Comparison of ENCODE assay signal across 22 cellular contexts in the genomic region with DNA sequence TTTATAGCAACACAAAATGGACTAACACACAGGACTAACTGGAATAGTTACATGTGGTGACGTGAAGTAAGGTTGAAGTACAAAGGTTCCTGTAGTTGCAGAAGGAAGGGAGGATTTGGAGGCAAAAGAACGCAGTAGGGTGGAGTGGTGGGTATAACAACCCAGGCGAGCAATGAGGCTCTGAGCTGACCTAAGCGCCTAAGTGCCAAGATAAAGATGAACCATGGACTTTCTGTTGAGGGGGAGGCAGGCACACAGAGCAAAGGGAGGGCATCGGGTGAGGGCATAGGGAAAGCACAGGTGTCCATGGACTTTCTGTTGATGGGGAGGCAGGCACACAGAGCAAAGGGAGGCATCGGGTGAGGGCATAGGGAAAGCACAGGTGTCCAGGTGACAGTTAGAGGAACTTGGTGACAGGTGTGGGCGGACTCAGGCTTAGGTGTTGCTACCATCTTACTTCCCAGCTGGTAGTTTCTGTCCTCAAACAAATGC. TPM values are rescaled to one million over a fixed set of nuclear protein-coding genes. Genes with fewer than 3 reads are reported as not detected.
DNase-seq lines count a peak whose midpoint lies in the region; ATAC-seq and TF ChIP-seq lines count a peak whose summit lies in the region.
"Had no signal": no experiment of that assay in that cellular context is flagged by ENCODE, and none has a peak within 500 bp of the region (broad histone marks: within the 10 kb centered on the region; RNA-seq: fewer than 3 reads in every experiment).

No MANE protein-coding gene starts in this region.

- DNase-seq in activated naive CD8-positive, alpha-beta T cell treated with anti-CD3 and anti-CD28 coated beads, Interleukin-2, amount 10 ng/mL, durations not matched to agents 7 days and 5 days: no peak
- no peak for DNase-seq in activated naive CD8-positive, alpha-beta T cell treated with anti-CD3 and anti-CD28 coated beads for 36 hours
- no peak for DNase-seq in naive thymus-derived CD8-positive, alpha-beta T cell
- no peak for DNase-seq in upper lobe of left lung
- DNase-seq in NCI-H1092 (lab: John Stamatoyannopoulos, UW): no peak
- DNase-seq in HT-29 (ENCODE audit: low spot score): no peak
- DNase-seq: activated CD4-positive, CD25-positive, alpha-beta regulatory T cell treated with anti-CD3 and anti-CD28 coated beads, Interleukin-2, amount 50 U/mL, for 72 hours; activated CD8-positive, alpha-beta T cell treated with anti-CD3 and anti-CD28 coated beads, Interleukin-2, amount 10 ng/mL, durations not matched to agents 7 days and 5 days; activated T-cell treated with anti-CD3 and anti-CD28 coated beads, Interleukin-2, amount 50 U/mL, for 24 hours; amniotic stem cell; SHP77 treated with DMSO at 0.1 percent for 48 hours; stimulated activated CD4-positive, alpha-beta T cell treated with anti-CD3 and anti-CD28 coated beads, Interleukin-4, amount 100 ng/mL, for 24 hours; stimulated activated naive CD8-positive, alpha-beta T cell treated with anti-CD3 and anti-CD28 coated beads, Interleukin-15, Interleukin-2, amounts not matched to agents 100 U/mL and 50 U/mL, for 24 hours; SW 1271 had no signal

- ATAC-seq in activated naive CD8-positive, alpha-beta T cell treated with anti-CD3 and anti-CD28 coated beads, Interleukin-2, amount 10 ng/mL, durations not matched to agents 7 days and 5 days (ENCODE audit: low read depth): no peak
- ATAC-seq in naive thymus-derived CD8-positive, alpha-beta T cell: no peak
- ATAC-seq in upper lobe of left lung (ENCODE audit: low FRiP score in 2 of 2) (no peak), HG02870 (IDR thresholded peaks at IDR 0.05; ENCODE audit: unreplicated experiment) (no peak)
- ATAC-seq: activated CD8-positive, alpha-beta T cell treated with anti-CD3 and anti-CD28 coated beads, Interleukin-2, amount 10 ng/mL, durations not matched to agents 7 days and 5 days; K562 had no signal

- H3K27me3 Mint-ChIP-seq in activated naive CD8-positive, alpha-beta T cell treated with anti-CD3 and anti-CD28 coated beads, Interleukin-2, amount 10 ng/mL, durations not matched to agents 7 days and 5 days: peaks cover 3% of the 10 kb centered on the region
- H3K27me3 Mint-ChIP-seq in activated naive CD8-positive, alpha-beta T cell treated with anti-CD3 and anti-CD28 coated beads for 36 hours: no peaks in the 10 kb centered on the region
- peaks cover 0 to 3% (median 0%) of the 10 kb centered on the region in 5 donors for H3K27me3 Mint-ChIP-seq in naive thymus-derived CD8-positive, alpha-beta T cell
- H3K27me3 Mint-ChIP-seq: activated T-cell treated with anti-CD3 and anti-CD28 coated beads, Interleukin-2, amount 50 U/mL, for 24 hours had no signal

- peak overlapping the region; percentile 78 for H3K27ac ChIP-seq in duodenal mucosa (ENCODE audit: low read depth, low read length)
- H3K27ac ChIP-seq in upper lobe of left lung: peak overlapping the region; percentile 54 to 96 (median 92)
- H3K27ac ChIP-seq: breast epithelium had no signal

- TF ChIP-seq EP300 in upper lobe of left lung (IDR thresholded peaks at IDR 0.05): no peak

- H3K4me3 ChIP-seq in duodenal mucosa (ENCODE audit: low read depth in 1 of 2, low read length in 2 of 2) (peak overlapping the region in 1 of 2 donors; percentile 6), upper lobe of left lung (no peak overlapping the region)
- H3K4me3 ChIP-seq: breast epithelium, K562, tibial nerve had no signal

- H3K27me3 ChIP-seq in duodenal mucosa (ENCODE audit: control insufficient read depth in 1 of 2, insufficient read depth in 2 of 2, low read length in 2 of 2) (no peaks in the 10 kb centered on the region), upper lobe of left lung (no peaks in the 10 kb centered on the region)
- H3K27me3 ChIP-seq: breast epithelium, tibial nerve had no signal

- H3K9me3 ChIP-seq in duodenal mucosa (ENCODE audit: control insufficient read depth in 1 of 2, low read length in 2 of 2) (no peaks in the 10 kb centered on the region), upper lobe of left lung (no peaks in the 10 kb centered on the region)
- H3K9me3 ChIP-seq: breast epithelium, tibial nerve had no signal

- peak overlapping the region; percentile 49 to 67 for H3K9ac ChIP-seq in duodenal mucosa (ENCODE audit: low read depth in 1 of 2, low read length in 2 of 2)

- 79 to 80% methylated on average over 7 of the region's 7 CpGs for WGBS in upper lobe of left lung, 2 donors

- H3K4me3 Mint-ChIP-seq in activated naive CD8-positive, alpha-beta T cell treated with anti-CD3 and anti-CD28 coated beads, Interleukin-2, amount 10 ng/mL, durations not matched to agents 7 days and 5 days: no peak overlapping the region
- H3K4me3 Mint-ChIP-seq in activated naive CD8-positive, alpha-beta T cell treated with anti-CD3 and anti-CD28 coated beads for 36 hours: no peak overlapping the region
- peak overlapping the region in 1 of 10 donors; percentile 42 for H3K4me3 Mint-ChIP-seq in naive thymus-derived CD8-positive, alpha-beta T cell
- H3K4me3 Mint-ChIP-seq: activated CD8-positive, alpha-beta T cell treated with anti-CD3 and anti-CD28 coated beads, Interleukin-2, amount 10 ng/mL, durations not matched to agents 7 days and 5 days; activated T-cell treated with anti-CD3 and anti-CD28 coated beads, Interleukin-2, amount 50 U/mL, for 24 hours had no signal

- peaks cover 25% of the 10 kb centered on the region for H3K4me1 Mint-ChIP-seq in activated naive CD8-positive, alpha-beta T cell treated with anti-CD3 and anti-CD28 coated beads, Interleukin-2, amount 10 ng/mL, durations not matched to agents 7 days and 5 days
- H3K4me1 Mint-ChIP-seq in activated naive CD8-positive, alpha-beta T cell treated with anti-CD3 and anti-CD28 coated beads for 36 hours: peaks cover 18% of the 10 kb centered on the region
- peaks cover 18 to 48% (median 34%) of the 10 kb centered on the region in 4 donors for H3K4me1 Mint-ChIP-seq in naive thymus-derived CD8-positive, alpha-beta T cell

- H3K4me1 ChIP-seq in duodenal mucosa (ENCODE audit: control insufficient read depth in 1 of 2, insufficient read depth in 2 of 2, low read length in 2 of 2) (peaks cover 38 to 41% of the 10 kb centered on the region in 2 donors), upper lobe of left lung (peaks cover 36 to 69% (median 52%) of the 10 kb centered on the region in 4 donors)

- no peaks in the 10 kb centered on the region for H3K36me3 Mint-ChIP-seq in activated naive CD8-positive, alpha-beta T cell treated with anti-CD3 and anti-CD28 coated beads, Interleukin-2, amount 10 ng/mL, durations not matched to agents 7 days and 5 days
- no peaks in the 10 kb centered on the region for H3K36me3 Mint-ChIP-seq in activated naive CD8-positive, alpha-beta T cell treated with anti-CD3 and anti-CD28 coated beads for 36 hours
- H3K36me3 Mint-ChIP-seq in naive thymus-derived CD8-positive, alpha-beta T cell: no peaks in the 10 kb centered on the region

- H3K36me3 ChIP-seq in duodenal mucosa (ENCODE audit: control insufficient read depth in 1 of 2, insufficient read depth in 2 of 2, low read length in 2 of 2) (no peaks in the 10 kb centered on the region), upper lobe of left lung (peaks cover under 1 to 11% (median 4%) of the 10 kb centered on the region in 4 donors)
- H3K36me3 ChIP-seq: breast epithelium, tibial nerve had no signal

- no peaks in the 10 kb centered on the region for H3K9me3 Mint-ChIP-seq in activated naive CD8-positive, alpha-beta T cell treated with anti-CD3 and anti-CD28 coated beads, Interleukin-2, amount 10 ng/mL, durations not matched to agents 7 days and 5 days
- no peaks in the 10 kb centered on the region for H3K9me3 Mint-ChIP-seq in activated naive CD8-positive, alpha-beta T cell treated with anti-CD3 and anti-CD28 coated beads for 36 hours
- H3K9me3 Mint-ChIP-seq in naive thymus-derived CD8-positive, alpha-beta T cell: no peaks in the 10 kb centered on the region
- H3K9me3 Mint-ChIP-seq: activated T-cell treated with anti-CD3 and anti-CD28 coated beads, Interleukin-2, amount 50 U/mL, for 24 hours had no signal

- peak overlapping the region; percentile 56 for H3K27ac Mint-ChIP-seq in activated naive CD8-positive, alpha-beta T cell treated with anti-CD3 and anti-CD28 coated beads, Interleukin-2, amount 10 ng/mL, durations not matched to agents 7 days and 5 days
- no peak overlapping the region for H3K27ac Mint-ChIP-seq in activated naive CD8-positive, alpha-beta T cell treated with anti-CD3 and anti-CD28 coated beads for 36 hours
- peak overlapping the region in 6 of 10 donors; percentile 6 to 78 (median 72) for H3K27ac Mint-ChIP-seq in naive thymus-derived CD8-positive, alpha-beta T cell
- H3K27ac Mint-ChIP-seq: activated CD8-positive, alpha-beta T cell treated with anti-CD3 and anti-CD28 coated beads, Interleukin-2, amount 10 ng/mL, durations not matched to agents 7 days and 5 days; activated T-cell treated with anti-CD3 and anti-CD28 coated beads, Interleukin-2, amount 50 U/mL, for 24 hours had no signal

- TF ChIP-seq POLR2A in upper lobe of left lung (IDR thresholded peaks at IDR 0.05): no peak

- POLR2A ChIA-PET in activated naive CD8-positive, alpha-beta T cell treated with anti-CD3 and anti-CD28 coated beads, Interleukin-2, amount 10 ng/mL, durations not matched to agents 7 days and 5 days (lab: Charles Lee): interaction anchor here (1.2 kb wide), 1 partner anchor 24 kb away, joined by 3 read pairs; no protein-coding TSS in a partner anchor
- POLR2A ChIA-PET in naive thymus-derived CD8-positive, alpha-beta T cell (lab: Charles Lee): interaction anchor here (15.2 kb wide), 1 partner anchor 24 kb away, joined by 358 read pairs; the partner anchor contains the start of gene TNFRSF1A

- no peak for TF ChIP-seq CTCF in upper lobe of left lung (IDR thresholded peaks at IDR 0.05)

RNA-seq across cellular contexts. Expression of gene SCNN1A, which starts 15.2 kb away (rescaled TPM):
- 1 to 10 TPM in 1 of 2 experiments, under 1 TPM in 1; 0.43 to 1.1 TPM for total RNA-seq in activated naive CD8-positive, alpha-beta T cell treated with anti-CD3 and anti-CD28 coated beads, Interleukin-2, amount 10 ng/mL, durations not matched to agents 7 days and 5 days
- total RNA-seq in activated naive CD8-positive, alpha-beta T cell treated with anti-CD3 and anti-CD28 coated beads for 36 hours: 1 to 10 TPM; 2.7 to 3.7 TPM
- 1 to 10 TPM; 4.0 to 4.7 TPM for total RNA-seq in naive thymus-derived CD8-positive, alpha-beta T cell
- under 1 TPM; 0.06 to 0.65 (median 0.23) TPM for polyA plus RNA-seq in naive thymus-derived CD8-positive, alpha-beta T cell
- 100 to 1,000 TPM; 153 to 594 (median 346) TPM for total RNA-seq in upper lobe of left lung
- total RNA-seq in HT-29 (2014; rRNA removed; shearing (Covaris generic)): 161 and 221 TPM in 2 replicates
- polyA plus RNA-seq: neural cell had no signal

RNA-seq across cellular contexts. Expression of gene TNFRSF1A, which starts 18.2 kb away (rescaled TPM):
- total RNA-seq in activated naive CD8-positive, alpha-beta T cell treated with anti-CD3 and anti-CD28 coated beads, Interleukin-2, amount 10 ng/mL, durations not matched to agents 7 days and 5 days: 10 to 100 TPM; 82.9 to 87.1 TPM
- 10 to 100 TPM; 44.8 to 49.1 TPM for total RNA-seq in activated naive CD8-positive, alpha-beta T cell treated with anti-CD3 and anti-CD28 coated beads for 36 hours
- 10 to 100 TPM; 91.7 to 97.6 TPM for total RNA-seq in naive thymus-derived CD8-positive, alpha-beta T cell
- polyA plus RNA-seq in naive thymus-derived CD8-positive, alpha-beta T cell: 10 to 100 TPM; 19.5 to 43.7 (median 31.1) TPM
- total RNA-seq in upper lobe of left lung: 100 to 1,000 TPM; 140 to 425 (median 202) TPM
- 91.9 and 94.5 TPM in 2 replicates for total RNA-seq in HT-29 (2014; rRNA removed; shearing (Covaris generic))

RNA-seq across cellular contexts. Expression of gene LTBR, which starts 23.8 kb away (rescaled TPM):
- 1 to 10 TPM in 1 of 2 experiments, under 1 TPM in 1; 0.61 to 1.4 TPM for total RNA-seq in activated naive CD8-positive, alpha-beta T cell treated with anti-CD3 and anti-CD28 coated beads, Interleukin-2, amount 10 ng/mL, durations not matched to agents 7 days and 5 days
- 1 to 10 TPM; 1.1 to 1.5 TPM for total RNA-seq in activated naive CD8-positive, alpha-beta T cell treated with anti-CD3 and anti-CD28 coated beads for 36 hours
- total RNA-seq in naive thymus-derived CD8-positive, alpha-beta T cell: under 1 TPM; 0.91 to 0.93 TPM
- polyA plus RNA-seq in naive thymus-derived CD8-positive, alpha-beta T cell: under 1 TPM in 1 of 3 donors, not detected in 2; 0.23 TPM
- 100 to 1,000 TPM in 5 of 6 donors, 10 to 100 TPM in 1; 84.9 to 207 (median 150) TPM for total RNA-seq in upper lobe of left lung
- 176 and 234 TPM in 2 replicates for total RNA-seq in HT-29 (2014; rRNA removed; shearing (Covaris generic))
- polyA plus RNA-seq: neural cell had no signal

RNA-seq across cellular contexts. Expression of gene PLEKHG6, which starts 49.6 kb away (rescaled TPM):
- not detected for total RNA-seq in activated naive CD8-positive, alpha-beta T cell treated with anti-CD3 and anti-CD28 coated beads, Interleukin-2, amount 10 ng/mL, durations not matched to agents 7 days and 5 days
- under 1 TPM; 0.10 to 0.52 TPM for total RNA-seq in activated naive CD8-positive, alpha-beta T cell treated with anti-CD3 and anti-CD28 coated beads for 36 hours
- total RNA-seq in naive thymus-derived CD8-positive, alpha-beta T cell: not detected
- under 1 TPM; 0.14 to 0.17 (median 0.15) TPM for polyA plus RNA-seq in naive thymus-derived CD8-positive, alpha-beta T cell
- total RNA-seq in upper lobe of left lung: 1 to 10 TPM in 5 of 6 donors, not detected in 1; 1.1 to 4.8 (median 2.1) TPM
- 90.1 and 94.8 TPM in 2 replicates for total RNA-seq in HT-29 (2014; rRNA removed; shearing (Covaris generic))
- total RNA-seq: pulmonary artery endothelial cell had no signal
- polyA plus RNA-seq: BJ, neural cell had no signal

Comparison
In these comparisons a context has a peak if more than half of its experiments do, and no peak if none do; other contexts are left out.
1. RNA of gene SCNN1A, which starts 15.2 kb away (total RNA-seq): 153 to 594 TPM in upper lobe of left lung and 161 to 221 TPM in HT-29; 4.0 to 4.7 TPM in naive thymus-derived CD8-positive, alpha-beta T cell, 2.7 to 3.7 TPM in activated naive CD8-positive, alpha-beta T cell treated with anti-CD3 and anti-CD28 coated beads for 36 hours and 0.43 to 1.1 TPM in activated naive CD8-positive, alpha-beta T cell treated with anti-CD3 and anti-CD28 coated beads, Interleukin-2, amount 10 ng/mL, durations not matched to agents 7 days and 5 days; every median in the first group is over 10 times any median in the second.
2. RNA of gene LTBR, which starts 23.8 kb away (total RNA-seq): 176 to 234 TPM in HT-29 and 84.9 to 207 TPM in upper lobe of left lung; 1.1 to 1.5 TPM in activated naive CD8-positive, alpha-beta T cell treated with anti-CD3 and anti-CD28 coated beads for 36 hours, 0.61 to 1.4 TPM in activated naive CD8-positive, alpha-beta T cell treated with anti-CD3 and anti-CD28 coated beads, Interleukin-2, amount 10 ng/mL, durations not matched to agents 7 days and 5 days and 0.91 to 0.93 TPM in naive thymus-derived CD8-positive, alpha-beta T cell; every median in the first group is over 10 times any median in the second.